In the genomic region with DNA sequence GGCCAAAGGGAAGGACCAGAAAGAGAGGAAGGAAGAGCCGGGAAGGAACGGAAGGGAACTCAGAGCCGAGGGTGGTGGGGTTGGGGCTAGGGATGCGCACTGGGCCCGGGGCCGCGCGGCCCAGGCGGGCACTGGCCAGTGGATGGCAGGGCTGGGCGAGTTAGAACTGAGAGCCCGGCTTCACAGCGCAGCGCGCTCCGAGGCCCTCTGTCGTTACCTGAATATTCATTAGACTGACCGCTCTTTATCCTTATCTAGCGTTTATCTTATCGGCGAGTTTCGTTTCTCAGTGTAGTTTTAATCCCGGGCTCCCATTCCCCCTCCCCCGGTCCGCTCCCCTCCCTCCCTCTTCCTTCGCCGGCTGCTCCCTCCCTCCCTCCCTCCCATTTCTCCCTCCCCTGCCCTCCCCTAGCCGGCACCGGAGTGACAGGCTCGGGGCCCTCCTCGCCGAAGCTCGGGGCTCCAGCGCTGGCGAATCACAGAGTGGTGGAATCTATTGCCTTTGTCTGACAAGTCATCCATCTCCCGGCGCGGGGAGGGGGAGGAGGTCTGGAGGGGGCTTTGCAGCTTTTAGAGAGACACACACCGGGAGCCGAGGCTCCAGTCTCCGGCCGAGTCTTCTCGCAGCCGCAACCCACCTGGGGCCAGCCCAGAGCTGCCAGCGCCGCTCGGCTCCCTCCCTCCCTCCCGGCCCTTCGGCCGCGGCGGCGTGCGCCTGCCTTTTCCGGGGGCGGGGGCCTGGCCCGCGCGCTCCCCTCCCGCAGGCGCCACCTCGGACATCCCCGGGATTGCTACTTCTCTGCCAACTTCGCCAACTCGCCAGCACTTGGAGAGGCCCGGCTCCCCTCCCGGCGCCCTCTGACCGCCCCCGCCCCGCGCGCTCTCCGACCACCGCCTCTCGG, we compare ENCODE assay signal across 8 cellular contexts.
A peak's percentile ranks its signal among the peaks of the same experiment; 100 is the strongest.
DNase-seq lines count a peak whose midpoint lies in the region; ATAC-seq lines count a peak whose summit lies in the region.

PAX2 (plus strand) TSS at position 603 of the 902 bp plus-strand sequence. CDS start 679 bp downstream, outside the sequence.

- peak within 1 kb of the TSS; percentile 67 for H3K27ac Mint-ChIP-seq in T-helper 2 cell treated with Interferon-gamma antibody and Interleukin-4, amounts not matched to agents 5 μg/mL and 100 μg/mL, for 36 hours
- H3K27ac Mint-ChIP-seq in stimulated activated effector memory CD8-positive, alpha-beta T cell treated with anti-CD3 and anti-CD28 coated beads, Interleukin-12 subunit alpha, Interleukin-12 subunit beta, amount 100 ng/mL, for 72 hours: no peak within 1 kb of the TSS

- H3K27me3 Mint-ChIP-seq in T-helper 2 cell treated with Interferon-gamma antibody and Interleukin-4, amounts not matched to agents 5 μg/mL and 100 μg/mL, for 36 hours (ENCODE audit: low read depth): peaks cover 85% of the 10 kb centered on the region

- H3K4me3 Mint-ChIP-seq in T-helper 2 cell treated with Interferon-gamma antibody and Interleukin-4, amounts not matched to agents 5 μg/mL and 100 μg/mL, for 36 hours: peak within 1 kb of the TSS; percentile 39
- peak within 1 kb of the TSS; percentile 48 for H3K4me3 Mint-ChIP-seq in stimulated activated effector memory CD8-positive, alpha-beta T cell treated with anti-CD3 and anti-CD28 coated beads, Interleukin-12 subunit alpha, Interleukin-12 subunit beta, amount 100 ng/mL, for 72 hours

- H3K36me3 Mint-ChIP-seq in T-helper 2 cell treated with Interferon-gamma antibody and Interleukin-4, amounts not matched to agents 5 μg/mL and 100 μg/mL, for 36 hours (ENCODE audit: low read depth): peaks cover 5% of the 10 kb centered on the region
- H3K36me3 Mint-ChIP-seq in stimulated activated effector memory CD8-positive, alpha-beta T cell treated with anti-CD3 and anti-CD28 coated beads, Interleukin-12 subunit alpha, Interleukin-12 subunit beta, amount 100 ng/mL, for 72 hours: no peaks in the 10 kb centered on the region

- ATAC-seq in stimulated activated effector memory CD8-positive, alpha-beta T cell treated with anti-CD3 and anti-CD28 coated beads, Interleukin-12 subunit alpha, Interleukin-12 subunit beta, amount 100 ng/mL, for 72 hours: no peak
- no peak for ATAC-seq in GM18868 (IDR thresholded peaks at IDR 0.05; ENCODE audit: unreplicated experiment)
- no peak for ATAC-seq in GM21737 (IDR thresholded peaks at IDR 0.05; ENCODE audit: unreplicated experiment)

- DNase-seq in T-helper 2 cell treated with Interferon-gamma antibody and Interleukin-4, amounts not matched to agents 5 μg/mL and 100 μg/mL, for 36 hours (ENCODE audit: low spot score): no peak
- DNase-seq in T-helper 2 cell (no peak), RKO (ENCODE audit: low spot score) (peak; percentile 77), hepatic stellate cell (ENCODE audit: low spot score) (peak; percentile 32), D341Med (ENCODE audit: low spot score) (no peak)
- no peak for DNase-seq in stimulated activated effector memory CD8-positive, alpha-beta T cell treated with anti-CD3 and anti-CD28 coated beads, Interleukin-12 subunit alpha, Interleukin-12 subunit beta, amount 100 ng/mL, for 72 hours (ENCODE audit: low spot score in 2 of 2)

- peaks cover 11% of the 10 kb centered on the region for H3K4me1 Mint-ChIP-seq in T-helper 2 cell treated with Interferon-gamma antibody and Interleukin-4, amounts not matched to agents 5 μg/mL and 100 μg/mL, for 36 hours (ENCODE audit: low read depth)
- peaks cover 55% of the 10 kb centered on the region for H3K4me1 Mint-ChIP-seq in stimulated activated effector memory CD8-positive, alpha-beta T cell treated with anti-CD3 and anti-CD28 coated beads, Interleukin-12 subunit alpha, Interleukin-12 subunit beta, amount 100 ng/mL, for 72 hours

- H3K9me3 Mint-ChIP-seq in T-helper 2 cell treated with Interferon-gamma antibody and Interleukin-4, amounts not matched to agents 5 μg/mL and 100 μg/mL, for 36 hours: no peaks in the 10 kb centered on the region
- no peaks in the 10 kb centered on the region for H3K9me3 Mint-ChIP-seq in stimulated activated effector memory CD8-positive, alpha-beta T cell treated with anti-CD3 and anti-CD28 coated beads, Interleukin-12 subunit alpha, Interleukin-12 subunit beta, amount 100 ng/mL, for 72 hours

Comparison
In these comparisons a context has a peak if more than half of its experiments do, and no peak if none do; other contexts are left out.
1. DNase-seq: peak in RKO (single experiment) and hepatic stellate cell (single experiment); none in T-helper 2 cell treated with Interferon-gamma antibody and Interleukin-4, amounts not matched to agents 5 μg/mL and 100 μg/mL, for 36 hours (single experiment), T-helper 2 cell (0 of 5), stimulated activated effector memory CD8-positive, alpha-beta T cell treated with anti-CD3 and anti-CD28 coated beads, Interleukin-12 subunit alpha, Interleukin-12 subunit beta, amount 100 ng/mL, for 72 hours (0 of 2) and D341Med (single experiment).